In the genomic region with DNA sequence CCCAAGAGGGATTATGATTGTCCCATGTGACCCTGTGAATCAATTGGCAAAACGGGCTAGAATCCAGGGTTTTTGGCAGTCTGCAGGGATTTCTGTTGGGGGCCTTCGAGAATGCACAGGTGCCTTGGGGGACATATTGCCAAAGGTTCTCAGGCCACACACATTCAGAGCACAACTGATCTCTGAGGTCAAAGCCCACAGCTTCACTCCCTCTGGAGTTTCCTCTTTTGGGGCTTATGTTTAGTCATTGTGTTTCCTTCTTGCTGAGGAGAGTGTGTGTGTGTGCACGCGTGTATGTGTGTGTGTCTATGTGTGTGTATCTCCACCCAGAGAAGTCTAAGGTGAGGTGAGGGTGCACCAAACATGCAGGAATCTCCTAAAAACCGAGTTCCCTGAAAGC, we compare ENCODE assay signal across 15 cellular contexts. TPM values are rescaled to one million over a fixed set of nuclear protein-coding genes. Genes with fewer than 3 reads are reported as not detected.
DNase-seq lines count a peak whose midpoint lies in the region; ATAC-seq and TF ChIP-seq lines count a peak whose summit lies in the region.
"Had no signal": no experiment of that assay in that cellular context is flagged by ENCODE, and none has a peak within 500 bp of the region (broad histone marks: within the 10 kb centered on the region; RNA-seq: fewer than 3 reads in every experiment).

No MANE protein-coding gene starts in this region.

- intact Hi-C loops in activated CD8-positive, alpha-beta T cell treated with anti-CD3 and anti-CD28 coated beads for 36 hours (cut with micrococcal nuclease): no loop called here
- intact Hi-C loops in colonic mucosa (cut with DNase I): no loop called here

- TF ChIP-seq CTCF in activated CD8-positive, alpha-beta T cell treated with anti-CD3 and anti-CD28 coated beads for 36 hours (IDR thresholded peaks at IDR 0.05): no peak
- TF ChIP-seq CTCF in colonic mucosa (IDR thresholded peaks at IDR 0.05): no peak

- peaks cover 22% of the 10 kb centered on the region for H3K36me3 ChIP-seq in colonic mucosa

- CTCF ChIA-PET in activated CD8-positive, alpha-beta T cell treated with anti-CD3 and anti-CD28 coated beads for 36 hours (lab: Charles Lee): no interaction called here
- CTCF ChIA-PET in activated CD8-positive, alpha-beta T cell treated with anti-CD3 and anti-CD28 coated beads, Interleukin-2, amount 10 ng/mL, durations not matched to agents 7 days and 5 days (lab: Charles Lee): interaction anchor here (1.5 kb wide), 1 partner anchor 8 kb away, joined by 3 read pairs; no protein-coding TSS in a partner anchor

- no peaks in the 10 kb centered on the region for H3K9me3 ChIP-seq in colonic mucosa
- H3K9me3 ChIP-seq: esophagus muscularis mucosa, thyroid gland had no signal

- H3K27me3 Mint-ChIP-seq in activated CD8-positive, alpha-beta T cell treated with anti-CD3 and anti-CD28 coated beads for 36 hours: no peaks in the 10 kb centered on the region
- no peaks in the 10 kb centered on the region for H3K27me3 Mint-ChIP-seq in activated CD8-positive, alpha-beta T cell treated with anti-CD3 and anti-CD28 coated beads, Interleukin-2, amount 10 ng/mL, durations not matched to agents 7 days and 5 days (ENCODE audit: low read depth)
- no peaks in the 10 kb centered on the region for H3K27me3 Mint-ChIP-seq in stimulated activated naive CD8-positive, alpha-beta T cell treated with anti-CD3 and anti-CD28 coated beads, Interleukin-15, Interleukin-2, amounts not matched to agents 100 ng/mL and 50 ng/mL, for 24 hours
- H3K27me3 Mint-ChIP-seq: T-helper 17 cell had no signal

- no peak overlapping the region for H3K27ac ChIP-seq in colonic mucosa
- H3K27ac ChIP-seq: esophagus muscularis mucosa, thyroid gland had no signal

- ATAC-seq in activated CD8-positive, alpha-beta T cell treated with anti-CD3 and anti-CD28 coated beads for 36 hours: peak; percentile 35
- no peak for ATAC-seq in activated CD8-positive, alpha-beta T cell treated with anti-CD3 and anti-CD28 coated beads, Interleukin-2, amount 10 ng/mL, durations not matched to agents 7 days and 5 days
- no peak for ATAC-seq in GM21515 (IDR thresholded peaks at IDR 0.05; ENCODE audit: unreplicated experiment)
- no peak for ATAC-seq in HG03439 (IDR thresholded peaks at IDR 0.05; ENCODE audit: unreplicated experiment)
- ATAC-seq: PC-3, T-helper 17 cell had no signal

- H3K4me1 ChIP-seq in colonic mucosa: no peaks in the 10 kb centered on the region
- H3K4me1 ChIP-seq: esophagus muscularis mucosa, thyroid gland had no signal

- H3K27ac Mint-ChIP-seq in activated CD8-positive, alpha-beta T cell treated with anti-CD3 and anti-CD28 coated beads for 36 hours: no peak overlapping the region
- H3K27ac Mint-ChIP-seq in activated CD8-positive, alpha-beta T cell treated with anti-CD3 and anti-CD28 coated beads, Interleukin-2, amount 10 ng/mL, durations not matched to agents 7 days and 5 days: no peak overlapping the region
- H3K27ac Mint-ChIP-seq in stimulated activated naive CD8-positive, alpha-beta T cell treated with anti-CD3 and anti-CD28 coated beads, Interleukin-15, Interleukin-2, amounts not matched to agents 100 ng/mL and 50 ng/mL, for 24 hours: peak overlapping the region; percentile 21
- H3K27ac Mint-ChIP-seq: T-helper 17 cell had no signal

- H3K4me3 Mint-ChIP-seq in activated CD8-positive, alpha-beta T cell treated with anti-CD3 and anti-CD28 coated beads for 36 hours: no peak overlapping the region
- H3K4me3 Mint-ChIP-seq in activated CD8-positive, alpha-beta T cell treated with anti-CD3 and anti-CD28 coated beads, Interleukin-2, amount 10 ng/mL, durations not matched to agents 7 days and 5 days: no peak overlapping the region
- no peak overlapping the region for H3K4me3 Mint-ChIP-seq in stimulated activated naive CD8-positive, alpha-beta T cell treated with anti-CD3 and anti-CD28 coated beads, Interleukin-15, Interleukin-2, amounts not matched to agents 100 ng/mL and 50 ng/mL, for 24 hours
- H3K4me3 Mint-ChIP-seq: T-helper 17 cell had no signal

- H3K9me3 Mint-ChIP-seq in activated CD8-positive, alpha-beta T cell treated with anti-CD3 and anti-CD28 coated beads for 36 hours: no peaks in the 10 kb centered on the region
- no peaks in the 10 kb centered on the region for H3K9me3 Mint-ChIP-seq in activated CD8-positive, alpha-beta T cell treated with anti-CD3 and anti-CD28 coated beads, Interleukin-2, amount 10 ng/mL, durations not matched to agents 7 days and 5 days (ENCODE audit: insufficient read depth)
- H3K9me3 Mint-ChIP-seq in stimulated activated naive CD8-positive, alpha-beta T cell treated with anti-CD3 and anti-CD28 coated beads, Interleukin-15, Interleukin-2, amounts not matched to agents 100 ng/mL and 50 ng/mL, for 24 hours: no peaks in the 10 kb centered on the region

- H3K9ac ChIP-seq in colonic mucosa (ENCODE audit: low read depth in 2 of 2, low read length in 2 of 2): no peak overlapping the region

- H3K4me3 ChIP-seq in colonic mucosa: no peak overlapping the region
- H3K4me3 ChIP-seq: esophagus muscularis mucosa, smooth muscle cell, thyroid gland had no signal

- no peaks in the 10 kb centered on the region for H3K27me3 ChIP-seq in colonic mucosa
- H3K27me3 ChIP-seq: esophagus muscularis mucosa, thyroid gland had no signal

- peaks cover 51% of the 10 kb centered on the region for H3K36me3 Mint-ChIP-seq in activated CD8-positive, alpha-beta T cell treated with anti-CD3 and anti-CD28 coated beads for 36 hours (ENCODE audit: low read depth)
- peaks cover 60% of the 10 kb centered on the region for H3K36me3 Mint-ChIP-seq in activated CD8-positive, alpha-beta T cell treated with anti-CD3 and anti-CD28 coated beads, Interleukin-2, amount 10 ng/mL, durations not matched to agents 7 days and 5 days (ENCODE audit: low read depth)
- peaks cover 55% of the 10 kb centered on the region for H3K36me3 Mint-ChIP-seq in stimulated activated naive CD8-positive, alpha-beta T cell treated with anti-CD3 and anti-CD28 coated beads, Interleukin-15, Interleukin-2, amounts not matched to agents 100 ng/mL and 50 ng/mL, for 24 hours (ENCODE audit: low read depth)

- POLR2A ChIA-PET in activated CD8-positive, alpha-beta T cell treated with anti-CD3 and anti-CD28 coated beads for 36 hours (lab: Charles Lee): interaction anchor here (2.3 to 3.2 kb wide), 2 partner anchors 8 to 11 kb away, joined by 10 to 22 read pairs; no protein-coding TSS in a partner anchor
- POLR2A ChIA-PET in activated CD8-positive, alpha-beta T cell treated with anti-CD3 and anti-CD28 coated beads, Interleukin-2, amount 10 ng/mL, durations not matched to agents 7 days and 5 days (lab: Charles Lee): no interaction called here

- no peak for DNase-seq in activated CD8-positive, alpha-beta T cell treated with anti-CD3 and anti-CD28 coated beads for 36 hours
- DNase-seq in activated CD8-positive, alpha-beta T cell treated with anti-CD3 and anti-CD28 coated beads, Interleukin-2, amount 10 ng/mL, durations not matched to agents 7 days and 5 days: no peak
- DNase-seq in MV-4-11 (lab: John Stamatoyannopoulos, UW) (peak; percentile 95), colonic mucosa (peak; percentile 13), NCI-H1694 (lab: John Stamatoyannopoulos, UW) (no peak)
- DNase-seq: NCI-H2171 treated with DMSO at 0.1 percent for 48 hours, occipital lobe, PC-3, T-helper 17 cell, thyroid gland had no signal

- H3K4me1 Mint-ChIP-seq in activated CD8-positive, alpha-beta T cell treated with anti-CD3 and anti-CD28 coated beads for 36 hours (ENCODE audit: low read depth): peaks cover 35% of the 10 kb centered on the region
- peaks cover 54% of the 10 kb centered on the region for H3K4me1 Mint-ChIP-seq in activated CD8-positive, alpha-beta T cell treated with anti-CD3 and anti-CD28 coated beads, Interleukin-2, amount 10 ng/mL, durations not matched to agents 7 days and 5 days (ENCODE audit: low read depth)
- peaks cover 34% of the 10 kb centered on the region for H3K4me1 Mint-ChIP-seq in stimulated activated naive CD8-positive, alpha-beta T cell treated with anti-CD3 and anti-CD28 coated beads, Interleukin-15, Interleukin-2, amounts not matched to agents 100 ng/mL and 50 ng/mL, for 24 hours (ENCODE audit: low read depth)

RNA-seq across cellular contexts. Expression of a gene that starts 8.8 kb away (rescaled TPM):
- 10 to 100 TPM; 81.5 to 88.6 TPM for total RNA-seq in activated CD8-positive, alpha-beta T cell treated with anti-CD3 and anti-CD28 coated beads for 36 hours
- 10 to 100 TPM; 74.7 to 77.7 TPM for total RNA-seq in activated CD8-positive, alpha-beta T cell treated with anti-CD3 and anti-CD28 coated beads, Interleukin-2, amount 10 ng/mL, durations not matched to agents 7 days and 5 days
- total RNA-seq in colonic mucosa: 100 to 1,000 TPM in 1 of 2 donors, 10 to 100 TPM in 1; 99.3 to 154 TPM

Comparison
In these comparisons a context has a peak if more than half of its experiments do, and no peak if none do; other contexts are left out.
1. DNase-seq: peak in MV-4-11 (single experiment) and colonic mucosa (single experiment); none in activated CD8-positive, alpha-beta T cell treated with anti-CD3 and anti-CD28 coated beads for 36 hours (single experiment), activated CD8-positive, alpha-beta T cell treated with anti-CD3 and anti-CD28 coated beads, Interleukin-2, amount 10 ng/mL, durations not matched to agents 7 days and 5 days (single experiment) and NCI-H1694 (single experiment).